Comparison of ENCODE assay signal across 15 cellular contexts in the genomic region with DNA sequence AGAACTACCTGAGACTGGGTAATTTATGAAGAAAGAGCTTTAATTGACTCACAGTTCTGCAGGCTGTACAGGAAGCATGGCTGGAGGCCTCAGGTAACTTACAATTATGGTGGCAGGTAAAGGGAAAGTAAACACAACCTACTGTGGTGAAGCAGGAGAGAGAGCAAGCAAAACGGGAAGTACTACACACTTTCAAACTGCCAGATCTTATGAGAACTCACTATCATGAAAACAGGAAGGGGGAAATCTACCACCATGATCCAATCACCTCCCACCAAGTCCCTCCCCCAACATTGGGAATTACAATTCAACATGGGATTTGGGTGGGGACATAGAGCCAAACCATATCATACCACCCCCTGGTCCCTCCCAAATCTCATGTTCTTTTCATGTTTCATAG.
"Had no signal": no experiment of that assay in that cellular context is flagged by ENCODE, and none has a peak within 500 bp of the region (broad histone marks: within the 10 kb centered on the region; RNA-seq: fewer than 3 reads in every experiment).

No MANE protein-coding gene starts in this region.

- DNase-seq: dorsolateral prefrontal cortex; effector memory CD4-positive, alpha-beta T cell; heart left ventricle; hippocampal formation; left colon; left ventricle myocardium superior; mesenchymal stem cell; midbrain; occipital lobe; right lobe of liver; stimulated activated CD4-positive, alpha-beta T cell treated with anti-CD3 and anti-CD28 coated beads, Interleukin-4, amount 100 ng/mL, for 1 hour; stimulated activated CD8-positive, alpha-beta memory T cell treated with anti-CD3 and anti-CD28 coated beads, Interleukin-4, amount 100 ng/mL, for 48 hours; stimulated activated naive CD8-positive, alpha-beta T cell treated with anti-CD3 and anti-CD28 coated beads, Interleukin-15, Interleukin-2, amounts not matched to agents 100 U/mL and 50 U/mL, for 24 hours; thyroid gland; uterus had no signal
